Comparison of ENCODE assay signal across 8 cellular contexts in genomic region chr4:986949-987688, GRCh38. TPM values are rescaled to one million over a fixed set of nuclear protein-coding genes. Genes with fewer than 3 reads are reported as not detected.
DNase-seq lines count a peak whose midpoint lies in the region; ATAC-seq and TF ChIP-seq lines count a peak whose summit lies in the region.

TSS of gene IDUA (plus strand) at chr4:987044. CDS start at chr4:987085, 41 bp downstream.

- peak; percentile 80 for ATAC-seq in HG03103 (IDR thresholded peaks at IDR 0.05; ENCODE audit: low read depth, unreplicated experiment)

- peak within 1 kb of the TSS; percentile 72 for H3K4me3 ChIP-seq in AG04450 (ENCODE audit: low read depth, low read length)

- peak within 1 kb of the TSS; percentile 94 for H3K4me3 Mint-ChIP-seq in endothelial cell (ENCODE audit: unreplicated experiment)

- H3K4me1 Mint-ChIP-seq in endothelial cell (ENCODE audit: unreplicated experiment): peaks cover 11% of the 10 kb centered on the region

- CTCF ChIA-PET in AG04450 (lab: Charles Lee): interaction anchor here (0.5 to 1.2 kb wide), 7 partner anchors 8 to 246 kb away, joined by 3 to 6 read pairs (median 5); no protein-coding TSS in a partner anchor

- POLR2A ChIA-PET in AG04450 (lab: Yijun Ruan, JAX): interaction anchor here (0.6 to 1.6 kb wide), 4 partner anchors 11 to 56 kb away, joined by 3 to 4 read pairs (median 3); no protein-coding TSS in a partner anchor

- H3K27ac ChIP-seq in AG04450 (ENCODE audit: low read depth, low read length): no peak within 1 kb of the TSS

- DNase-seq in AG04450 (ENCODE audit: low read depth, low spot score): no peak
- DNase-seq in NOMO-1 (lab: John Stamatoyannopoulos, UW; ENCODE audit: unreplicated experiment in 2 of 2): peak; percentile 70 to 80
- DNase-seq in activated CD8-positive, alpha-beta memory T cell treated with anti-CD3 and anti-CD28 coated beads, Interleukin-2, amount 50 U/mL, for 1 hour (ENCODE audit: extremely low read depth): peak; percentile 61
- peak; percentile 84 for DNase-seq in endothelial cell (ENCODE audit: low spot score)
- DNase-seq in middle frontal gyrus (ENCODE audit: extremely low spot score, low spot score): peak; percentile 71
- peak; percentile 82 to 84 for DNase-seq in stimulated activated CD8-positive, alpha-beta memory T cell treated with anti-CD3 and anti-CD28 coated beads, Interleukin-15, amount 100 ng/mL, for 48 hours (ENCODE audit: low read depth in 2 of 2)

- peak; percentile 43 for TF ChIP-seq POLR2A in GM18526 (IDR thresholded peaks at IDR 0.05; ENCODE audit: extremely low read depth, insufficient read length)

- H3K36me3 Mint-ChIP-seq in endothelial cell (ENCODE audit: low read depth, unreplicated experiment): no peaks in the 10 kb centered on the region

- no peaks in the 10 kb centered on the region for H3K9me3 Mint-ChIP-seq in endothelial cell (ENCODE audit: unreplicated experiment)

- H3K27me3 ChIP-seq in AG04450 (ENCODE audit: control insufficient read depth, insufficient read depth, low read length): no peaks in the 10 kb centered on the region

- peaks cover 5% of the 10 kb centered on the region; the same call in 1 of the 2 replicates for H3K9me3 ChIP-seq in AG04450 (ENCODE audit: control insufficient read depth, insufficient read depth, low read length)

- no peak within 1 kb of the TSS for H3K27ac Mint-ChIP-seq in endothelial cell (ENCODE audit: unreplicated experiment)

- peak; percentile 58 for TF ChIP-seq CTCF in AG04450 (IDR thresholded peaks at IDR 0.05; ENCODE audit: low read depth, low read length)
- peak; percentile 33 for TF ChIP-seq CTCF in endothelial cell (IDR thresholded peaks at IDR 0.05; ENCODE audit: unreplicated experiment)

- H3K27me3 Mint-ChIP-seq in endothelial cell (ENCODE audit: unreplicated experiment): peaks cover 4% of the 10 kb centered on the region

RNA-seq across cellular contexts. Expression of gene IDUA, which starts in this region (rescaled TPM):
- polyA plus RNA-seq in AG04450 (2011; rRNA removed): 3.9 and 5.9 TPM in 2 replicates
- 1.7 and 3.4 TPM in 2 replicates for polyA minus RNA-seq in AG04450 (2011; rRNA and poly(A)+ RNA removed)
- total RNA-seq in endothelial cell (ENCODE audit: unreplicated experiment): 14.9 TPM
